15 cellular contexts compared by ENCODE assay signal in genomic region chr1:156717411-156717810, GRCh38.
"Had no signal": no experiment of that assay in that cellular context is flagged by ENCODE, and none has a peak within 500 bp of the region (broad histone marks: within the 10 kb centered on the region; RNA-seq: fewer than 3 reads in every experiment).

No MANE protein-coding gene starts in this region.

- H3K4me3 ChIP-seq: left ventricle myocardium inferior had no signal

- ATAC-seq: activated CD8-positive, alpha-beta T cell treated with anti-CD3 and anti-CD28 coated beads, Interleukin-2, amount 10 ng/mL, durations not matched to agents 7 days and 5 days; foreskin keratinocyte; natural killer cell; stimulated activated memory B cell treated with anti-CD40 and anti-IgM and Interleukin-4, amounts not matched to agents 10 μg/mL and 1 μg/mL and 100 μg/mL, for 72 hours had no signal

- DNase-seq: activated B cell treated with CpG ODN at 0.5 μM for 24 hours; activated CD4-positive, alpha-beta T cell treated with anti-CD3 and anti-CD28 coated beads, Interleukin-2, amount 10 ng/mL, durations not matched to agents 24 days and 14 days; activated CD8-positive, alpha-beta memory T cell treated with anti-CD3 and anti-CD28 coated beads, Interleukin-2, amount 50 U/mL, for 4 hours; activated CD8-positive, alpha-beta T cell treated with anti-CD3 and anti-CD28 coated beads, Interleukin-2, amount 10 ng/mL, durations not matched to agents 7 days and 5 days; activated naive CD8-positive, alpha-beta T cell treated with anti-CD3 and anti-CD28 coated beads, Interleukin-2, amount 10 ng/mL, durations not matched to agents 7 days and 5 days; anterior cingulate cortex; cortex of kidney; effector memory CD4-positive, alpha-beta T cell; foreskin keratinocyte; left ventricle myocardium inferior; natural killer cell; stimulated activated CD4-positive, alpha-beta T cell treated with anti-CD3 and anti-CD28 coated beads, Interleukin-12 subunit alpha, Interleukin-12 subunit beta, amount 100 ng/mL, for 4 hours; stimulated activated CD4-positive, alpha-beta T cell treated with anti-CD3 and anti-CD28 coated beads, Interleukin-2, amount 100 ng/mL, for 24 hours; trophoblast cell had no signal

- H3K4me1 ChIP-seq: left ventricle myocardium inferior had no signal

- H3K27me3 ChIP-seq: foreskin keratinocyte had no signal

- H3K9me3 ChIP-seq: left ventricle myocardium inferior had no signal
